ENCODE assay signal across 9 cellular contexts in the genomic region with DNA sequence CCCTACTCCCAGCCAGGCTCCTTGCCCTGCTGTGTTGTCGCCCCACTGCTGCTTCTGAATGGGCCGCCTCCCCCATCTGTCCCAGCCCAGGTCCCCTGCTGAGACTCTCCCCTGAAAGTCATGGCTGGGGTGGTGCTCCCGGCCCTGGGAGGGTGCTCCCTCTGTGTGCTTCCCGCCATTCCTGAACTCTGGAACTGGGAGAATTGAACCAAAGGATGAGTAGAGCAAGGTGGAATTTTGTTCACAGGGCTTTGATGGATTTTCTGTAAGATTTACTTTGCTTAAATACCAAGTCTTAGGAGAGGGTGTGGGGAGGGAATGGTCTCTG. TPM values are rescaled to one million over a fixed set of nuclear protein-coding genes. Genes with fewer than 3 reads are reported as not detected.
DNase-seq lines count a peak whose midpoint lies in the region; ATAC-seq and TF ChIP-seq lines count a peak whose summit lies in the region.
"Had no signal": no experiment of that assay in that cellular context is flagged by ENCODE, and none has a peak within 500 bp of the region (broad histone marks: within the 10 kb centered on the region; RNA-seq: fewer than 3 reads in every experiment).

No MANE protein-coding gene starts in this region.

- peak overlapping the region; percentile 94 for H3K4me3 Mint-ChIP-seq in activated naive CD4-positive, alpha-beta T cell treated with anti-CD3 and anti-CD28 coated beads, Interleukin-2, amount 10 ng/mL, durations not matched to agents 7 days and 5 days
- H3K4me3 Mint-ChIP-seq in memory B cell = peak overlapping the region; percentile 93

- H3K27me3 ChIP-seq in adipocyte (replicated peaks; ENCODE audit: control insufficient read depth, insufficient read depth, low read length) (no peaks in the 10 kb centered on the region), tibial nerve (no peaks in the 10 kb centered on the region)

- peaks cover 55% of the 10 kb centered on the region for H3K4me1 Mint-ChIP-seq in activated naive CD4-positive, alpha-beta T cell treated with anti-CD3 and anti-CD28 coated beads, Interleukin-2, amount 10 ng/mL, durations not matched to agents 7 days and 5 days
- peaks cover 48% of the 10 kb centered on the region for H3K4me1 Mint-ChIP-seq in memory B cell

- no peak for TF ChIP-seq EP300 in tibial nerve (IDR thresholded peaks at IDR 0.05)

- H3K36me3 Mint-ChIP-seq in activated naive CD4-positive, alpha-beta T cell treated with anti-CD3 and anti-CD28 coated beads, Interleukin-2, amount 10 ng/mL, durations not matched to agents 7 days and 5 days = peaks cover 30% of the 10 kb centered on the region
- peaks cover 13% of the 10 kb centered on the region for H3K36me3 Mint-ChIP-seq in memory B cell

- no peak for TF ChIP-seq CTCF in tibial nerve (IDR thresholded peaks at IDR 0.05)

- no peak for TF ChIP-seq POLR2A in tibial nerve (IDR thresholded peaks at IDR 0.05)

- H3K9me3 Mint-ChIP-seq in activated naive CD4-positive, alpha-beta T cell treated with anti-CD3 and anti-CD28 coated beads, Interleukin-2, amount 10 ng/mL, durations not matched to agents 7 days and 5 days = no peaks in the 10 kb centered on the region
- no peaks in the 10 kb centered on the region for H3K9me3 Mint-ChIP-seq in memory B cell

- H3K27ac ChIP-seq in tibial nerve = peak overlapping the region; percentile 35 to 92 (median 86)

- ATAC-seq in memory B cell (ENCODE audit: low read depth) (peak; percentile 2), HG02642 (IDR thresholded peaks at IDR 0.05; ENCODE audit: poor library complexity, unreplicated experiment) (no peak), HG03342 (IDR thresholded peaks at IDR 0.05; ENCODE audit: unreplicated experiment) (no peak)

- no peak for DNase-seq in activated naive CD4-positive, alpha-beta T cell treated with anti-CD3 and anti-CD28 coated beads, Interleukin-2, amount 10 ng/mL, durations not matched to agents 7 days and 5 days
- DNase-seq in activated naive CD4-positive, alpha-beta T cell treated with anti-CD3 and anti-CD28 coated beads, Interleukin-2, amount 50 U/mL, for 16 hours = no peak
- DNase-seq in adipocyte (ENCODE audit: low read depth) (no peak), memory B cell (ENCODE audit: low spot score in 2 of 2) (no peak), tibial nerve (ENCODE audit: low spot score in 2 of 2) (no peak), foreskin melanocyte (no peak)

- peaks cover 4% of the 10 kb centered on the region for H3K4me1 ChIP-seq in adipocyte (ENCODE audit: control insufficient read depth, insufficient read depth, low read length)
- peaks cover 0 to 14% (median 11%) of the 10 kb centered on the region in 4 donors for H3K4me1 ChIP-seq in tibial nerve

- WGBS in tibial nerve, 2 donors = 39 to 67% methylated on average over 4 of the region's 4 CpGs

- H3K27ac Mint-ChIP-seq in activated naive CD4-positive, alpha-beta T cell treated with anti-CD3 and anti-CD28 coated beads, Interleukin-2, amount 10 ng/mL, durations not matched to agents 7 days and 5 days = peak overlapping the region; percentile 89
- H3K27ac Mint-ChIP-seq in memory B cell = peak overlapping the region; percentile 91

- CTCF ChIA-PET in activated naive CD4-positive, alpha-beta T cell treated with anti-CD3 and anti-CD28 coated beads, Interleukin-2, amount 10 ng/mL, durations not matched to agents 7 days and 5 days (lab: Charles Lee) = interaction anchor here (1.1 kb wide), 1 partner anchor 8 kb away, joined by 5 read pairs; no protein-coding TSS in a partner anchor

- H3K36me3 ChIP-seq in adipocyte (ENCODE audit: control insufficient read depth, insufficient read depth, low read length, severe bottlenecking) (no peaks in the 10 kb centered on the region), tibial nerve (peaks cover 0 to 21% (median 0%) of the 10 kb centered on the region in 3 donors)

- no peaks in the 10 kb centered on the region for H3K27me3 Mint-ChIP-seq in activated naive CD4-positive, alpha-beta T cell treated with anti-CD3 and anti-CD28 coated beads, Interleukin-2, amount 10 ng/mL, durations not matched to agents 7 days and 5 days
- H3K27me3 Mint-ChIP-seq in memory B cell = no peaks in the 10 kb centered on the region

- no peaks in the 10 kb centered on the region for H3K9me3 ChIP-seq in adipocyte (ENCODE audit: control insufficient read depth, low read length)
- H3K9me3 ChIP-seq in tibial nerve = no peaks in the 10 kb centered on the region

- H3K4me3 ChIP-seq in adipocyte (ENCODE audit: low read length) (peak overlapping the region; percentile 77), tibial nerve (peak overlapping the region; percentile 20 to 59 (median 56))

- peak overlapping the region; percentile 76 for H3K9ac ChIP-seq in adipocyte (ENCODE audit: low read length)

RNA-seq across cellular contexts. Expression of a gene that starts 0.4 kb away (rescaled TPM):
- total RNA-seq in tibial nerve = 10 to 100 TPM in 2 of 4 donors, 1 to 10 TPM in 2; 6.5 to 27.5 (median 11.4) TPM

RNA-seq across cellular contexts. Expression of a gene that starts 19.6 kb away (rescaled TPM):
- total RNA-seq in tibial nerve = 1 to 10 TPM in 1 of 4 donors, not detected in 3; 1.1 TPM
- total RNA-seq: glomerular endothelial cell had no signal

RNA-seq across cellular contexts. Expression of a gene that starts 36.8 kb away (rescaled TPM):
- total RNA-seq in tibial nerve = 1 to 10 TPM; 3.5 to 7.8 (median 5.2) TPM

RNA-seq across cellular contexts. Expression of a gene that starts 56.5 kb away (rescaled TPM):
- total RNA-seq in tibial nerve = 1 to 10 TPM in 2 of 4 donors, under 1 TPM in 2; 0.44 to 2.1 (median 1.1) TPM
